Comparison of ENCODE assay signal across 24 cellular contexts in the genomic region with DNA sequence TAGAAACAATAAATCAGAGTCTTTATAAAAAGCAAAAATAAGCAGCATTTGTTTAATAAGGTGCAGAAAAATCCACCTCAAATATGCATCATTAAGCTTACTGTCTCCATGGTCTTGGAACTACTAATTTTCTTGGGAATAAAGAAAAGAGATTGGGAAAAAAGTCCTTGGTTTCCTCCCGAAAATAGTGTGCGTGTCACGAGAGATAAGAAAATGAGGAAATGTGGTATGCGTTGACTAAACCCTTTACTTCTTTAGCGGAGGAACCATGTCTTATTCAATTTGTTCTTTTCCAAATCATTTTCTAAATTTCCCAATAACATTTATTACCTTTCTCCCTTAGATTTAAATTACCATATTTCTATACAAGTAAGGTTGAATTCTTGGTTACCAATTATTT.
"Had no signal": no experiment of that assay in that cellular context is flagged by ENCODE, and none has a peak within 500 bp of the region (broad histone marks: within the 10 kb centered on the region; RNA-seq: fewer than 3 reads in every experiment).

No MANE protein-coding gene starts in this region.

- H3K9me2 ChIP-seq: SK-N-SH had no signal

- H3K27ac Mint-ChIP-seq: T-cell; T-helper 1 cell treated with Interleukin-12 subunit alpha and Interleukin-12 subunit beta and Interleukin-4 antibody, amounts not matched to agents 30 μg/mL and 1 μg/mL, for 36 hours had no signal

- H3K9me3 ChIP-seq: MG63, SK-N-SH had no signal

- DNase-seq: Karpas-422, KG1, MG63, MV-4-11, NCI-H1048, NCI-H1105, NCI-H1417, NCI-H1436 treated with DMSO at 0.1 percent for 48 hours, NCI-H1694, NCI-H1930, NCI-H2081, NCI-H2107, NCI-H2227 treated with DMSO at 0.1 percent for 48 hours, NCI-H524, NCI-H526 treated with DMSO at 0.1 percent for 48 hours, NCI-H748 treated with DMSO at 0.1 percent for 48 hours, SHP77, SK-N-SH, SW 1271, T-cell had no signal

- H3K4me3 ChIP-seq: MG63 had no signal

- H3K27ac ChIP-seq: HL-60, RWPE1 had no signal

- ATAC-seq: Panc1, T-cell had no signal

- H3K4me2 ChIP-seq: SK-N-SH had no signal

- H3K9ac ChIP-seq: SK-N-SH had no signal

- H3K27me3 Mint-ChIP-seq: T-cell had no signal

- H3K36me3 Mint-ChIP-seq: T-cell had no signal

- H3K4me3 Mint-ChIP-seq: T-cell; T-helper 1 cell treated with Interleukin-12 subunit alpha and Interleukin-12 subunit beta and Interleukin-4 antibody, amounts not matched to agents 30 μg/mL and 1 μg/mL, for 36 hours had no signal

- H3K36me3 ChIP-seq: MG63 had no signal
